In the genomic region with DNA sequence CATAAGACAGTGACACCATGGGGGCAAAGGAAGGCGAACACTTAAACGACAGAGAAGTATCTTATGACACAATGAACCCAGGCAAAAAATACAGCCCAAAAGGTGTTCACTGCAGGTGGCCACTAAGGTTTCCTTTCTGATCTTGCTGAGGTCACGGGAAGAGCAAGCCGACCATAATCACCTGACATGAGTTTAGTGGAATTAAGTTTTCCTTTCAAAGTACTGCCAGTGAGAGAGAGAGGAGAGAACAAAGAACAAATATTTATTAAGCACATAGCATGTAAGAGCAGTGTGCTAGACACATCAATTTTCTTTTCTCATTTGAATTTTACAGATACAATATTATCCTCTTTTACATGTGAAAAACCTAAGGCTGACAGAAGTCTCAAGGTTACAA, we compare ENCODE assay signal across 14 cellular contexts.
DNase-seq lines count a peak whose midpoint lies in the region; ATAC-seq, FAIRE-seq and TF ChIP-seq lines count a peak whose summit lies in the region.
"Had no signal": no experiment of that assay in that cellular context is flagged by ENCODE, and none has a peak within 500 bp of the region (broad histone marks: within the 10 kb centered on the region; RNA-seq: fewer than 3 reads in every experiment).

No MANE protein-coding gene starts in this region.

- H3K36me3 Mint-ChIP-seq in H9 (ENCODE audit: insufficient read depth in 1 of 3, low read depth in 3 of 3) = peaks cover 22 to 47% (median 28%) of the 10 kb centered on the region in 3 experiments
- peaks cover 56% of the 10 kb centered on the region for H3K36me3 Mint-ChIP-seq in progenitor cell of endocrine pancreas (ENCODE audit: insufficient read depth)
- peaks cover 36% of the 10 kb centered on the region for H3K36me3 Mint-ChIP-seq in WTC11

- no peaks in the 10 kb centered on the region for H3K23me2 ChIP-seq in H9 (ENCODE audit: insufficient read length, low read depth, low read length, poor library complexity, severe bottlenecking)

- H3K9me3 ChIP-seq in H9 (ENCODE audit: control insufficient read depth, low read depth, low read length) = no peaks in the 10 kb centered on the region
- H3K9me3 ChIP-seq: A549, BE2C had no signal

- H2AFZ ChIP-seq in H9 (ENCODE audit: low read length) = no peak overlapping the region

- no peaks in the 10 kb centered on the region for H3K79me1 ChIP-seq in H9 (ENCODE audit: insufficient read depth, low read depth, low read length, poor library complexity, severe bottlenecking)

- H2BK12ac ChIP-seq in H9 (ENCODE audit: insufficient read length, low read depth, low read length) = no peak overlapping the region

- peak overlapping the region in 2 of 3 experiments; percentile 10 to 63; a peak in 2 of 7 replicates for H3K27ac Mint-ChIP-seq in H9
- peak overlapping the region; percentile 3 for H3K27ac Mint-ChIP-seq in progenitor cell of endocrine pancreas
- H3K27ac Mint-ChIP-seq in WTC11 = no peak overlapping the region

- no peaks in the 10 kb centered on the region for H3K27me3 ChIP-seq in H9 (ENCODE audit: insufficient read depth, low read length)
- H3K27me3 ChIP-seq: BE2C had no signal

- no peak overlapping the region for H4K8ac ChIP-seq in H9 (replicated peaks; ENCODE audit: insufficient read length, low read depth, low read length)

- no peak overlapping the region for H3K14ac ChIP-seq in H9 (ENCODE audit: insufficient read depth, low read length)

- no peak overlapping the region for H3K23ac ChIP-seq in H9 (ENCODE audit: insufficient read length, low read depth, low read length)

- TF ChIP-seq CTCF in H9 (conservative IDR thresholded peaks at IDR 0.05) (no peak), progenitor cell of endocrine pancreas (IDR thresholded peaks at IDR 0.05; ENCODE audit: unreplicated experiment) (no peak), WTC11 (IDR thresholded peaks at IDR 0.05) (no peak)

- no peak overlapping the region for H3K56ac ChIP-seq in H9 (ENCODE audit: insufficient read length, low read depth, low read length)

- no peaks in the 10 kb centered on the region for H3K27me3 Mint-ChIP-seq in H9 (ENCODE audit: low read depth)
- H3K27me3 Mint-ChIP-seq in progenitor cell of endocrine pancreas = no peaks in the 10 kb centered on the region
- H3K27me3 Mint-ChIP-seq in WTC11 (ENCODE audit: low read depth) = no peaks in the 10 kb centered on the region; the same call in 1 of the 2 replicates
- H3K27me3 Mint-ChIP-seq: CD4-positive, alpha-beta memory T cell had no signal

- H3K18ac ChIP-seq in H9 (ENCODE audit: insufficient read length, low read depth, low read length) = no peak overlapping the region

- DNase-seq in GM12892 (ENCODE audit: insufficient read length) (no peak), H9 (no peak), left lobe of liver (ENCODE audit: low spot score) (no peak), progenitor cell of endocrine pancreas (ENCODE audit: low spot score, unreplicated experiment) (no peak), NOMO-1 (lab: John Stamatoyannopoulos, UW; ENCODE audit: unreplicated experiment in 2 of 2) (no peak), WTC11 (ENCODE audit: low spot score) (no peak)
- no peak for DNase-seq in NK-92 treated with Interleukin-12 subunit alpha and Interleukin-12 subunit beta, amount 100 ng/mL, for 24 hours (lab: John Stamatoyannopoulos, UW)
- DNase-seq: BE2C; CD4-positive, alpha-beta memory T cell; DMS79; IMR-90 had no signal

- TF ChIP-seq POLR2A in GM12892 (IDR thresholded peaks at IDR 0.05; ENCODE audit: low read depth, low read length) = no peak

- no peak overlapping the region for H3K9ac ChIP-seq in H9 (ENCODE audit: extremely low read depth, insufficient read length, low read length)

- H4K91ac ChIP-seq in H9 (ENCODE audit: insufficient read length, low read depth, low read length) = no peak overlapping the region

- H3K4me1 ChIP-seq in H9 (ENCODE audit: insufficient read depth, low read length) = no peaks in the 10 kb centered on the region
- H3K4me1 ChIP-seq: A549 had no signal

- H2BK120ac ChIP-seq in H9 (ENCODE audit: low read depth, low read length, poor library complexity, severe bottlenecking) = no peak overlapping the region

- no peak overlapping the region for H2BK20ac ChIP-seq in H9 (ENCODE audit: low read depth, low read length, poor library complexity, severe bottlenecking)

- H3K4me1 Mint-ChIP-seq in H9 = no peaks in the 10 kb centered on the region; a peak in 1 of 4 replicates
- peaks cover 10% of the 10 kb centered on the region for H3K4me1 Mint-ChIP-seq in progenitor cell of endocrine pancreas (ENCODE audit: low read depth)
- H3K4me1 Mint-ChIP-seq in WTC11 = peaks cover 7% of the 10 kb centered on the region; the same call in 1 of the 2 replicates

- no CpG with 5 or more reads among the region's 4 CpGs for WGBS in H9 (ENCODE audit: extremely low coverage, insufficient read length, low lambda C conversion rate)

- no peaks in the 10 kb centered on the region for H4K20me1 ChIP-seq in H9 (ENCODE audit: control insufficient read depth, insufficient read depth, insufficient read length)

- H2BK5ac ChIP-seq in H9 (ENCODE audit: insufficient read length, low read length) = no peak overlapping the region

- no peak overlapping the region for H4K5ac ChIP-seq in H9 (ENCODE audit: insufficient read length, low read depth, low read length)

- POLR2A ChIA-PET in WTC11 (lab: Charles Lee) = no interaction called here

- FAIRE-seq in GM12892 (lab: Jason Lieb, UNC) = peak; percentile 56
- FAIRE-seq: GM12891 had no signal

- H3K9me3 Mint-ChIP-seq in H9 (peaks cover 5 to 18% of the 10 kb centered on the region in 2 experiments), progenitor cell of endocrine pancreas (ENCODE audit: low read depth) (peaks cover 22% of the 10 kb centered on the region), WTC11 (peaks cover 17% of the 10 kb centered on the region)

- no peak overlapping the region for H2BK15ac ChIP-seq in H9 (ENCODE audit: low read depth, low read length)

- CTCF ChIA-PET in WTC11 (lab: Charles Lee) = interaction anchor here (1.0 kb wide), 1 partner anchor 8 kb away, joined by 5 read pairs; no protein-coding TSS in a partner anchor

- H3T11ph ChIP-seq in H9 (ENCODE audit: low read length) = no peak overlapping the region

- H3K4me2 ChIP-seq in H9 (ENCODE audit: insufficient read depth, insufficient read length, low read length) = no peak overlapping the region
- H3K4me2 ChIP-seq: A549 had no signal

- no peak overlapping the region for H3K4ac ChIP-seq in H9 (ENCODE audit: low read depth, low read length)

- H2AK5ac ChIP-seq in H9 (ENCODE audit: insufficient read length, low read length) = no peak overlapping the region

- ATAC-seq in left lobe of liver (peak; percentile 79), WTC11 (no peak)

- no peaks in the 10 kb centered on the region for H3K79me2 ChIP-seq in H9 (ENCODE audit: insufficient read depth, low read length)

- H3K27ac ChIP-seq in H9 (ENCODE audit: insufficient read length, low read depth, low read length) = no peak overlapping the region
- H3K27ac ChIP-seq: A549, C4-2B had no signal

- no peak overlapping the region for H3K4me3 Mint-ChIP-seq in H9
- H3K4me3 Mint-ChIP-seq in progenitor cell of endocrine pancreas (ENCODE audit: low read depth) = no peak overlapping the region
- H3K4me3 Mint-ChIP-seq in WTC11 = no peak overlapping the region
- H3K4me3 Mint-ChIP-seq: CD4-positive, alpha-beta memory T cell had no signal

TF ChIP-seq in WTC11, 78 proteins besides CTCF, POLR2A, EP300 and RAD21:
- TF ChIP-seq FOXP4 (CRISPR knock-in tag; IDR thresholded peaks at IDR 0.05) (no peak), NFYB (CRISPR knock-in tag; conservative IDR thresholded peaks at IDR 0.05; ENCODE audit: low read depth) (no peak), USF2 (CRISPR knock-in tag; IDR thresholded peaks at IDR 0.05) (no peak), GABPB1 (CRISPR knock-in tag; IDR thresholded peaks at IDR 0.05) (no peak)
